8 cellular contexts compared by ENCODE assay signal in the genomic region with DNA sequence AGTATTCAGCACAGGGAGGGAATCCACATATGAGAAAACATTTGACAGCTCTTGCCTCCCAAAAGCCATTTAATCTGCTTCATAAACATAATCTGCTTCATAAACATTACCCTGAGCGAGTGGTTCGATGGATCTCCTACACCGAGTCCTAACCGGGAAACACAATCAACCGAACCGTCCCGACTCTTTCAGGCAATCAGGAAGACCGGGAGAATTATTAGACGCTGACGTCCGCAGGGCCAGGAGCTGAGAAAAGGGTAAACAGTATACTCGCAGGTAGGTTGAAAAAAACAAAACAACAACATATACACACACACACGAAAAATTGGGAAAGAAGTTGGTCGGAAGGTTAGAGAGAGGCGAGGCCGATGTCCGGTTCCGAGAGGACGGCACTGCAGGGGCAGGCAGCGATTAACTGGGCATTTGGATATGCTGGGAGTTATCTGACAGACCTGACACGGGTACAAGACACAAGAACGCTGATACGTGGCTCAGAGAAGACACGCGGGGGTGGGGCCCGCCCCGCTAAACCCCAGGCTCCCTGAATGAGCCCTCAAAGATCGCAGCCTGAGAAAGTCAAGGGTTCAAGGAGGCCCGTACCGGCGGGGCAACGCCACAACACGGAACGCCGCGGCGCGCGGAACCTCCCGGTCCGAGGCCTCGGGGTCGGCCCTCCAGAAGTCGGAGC.
DNase-seq lines count a peak whose midpoint lies in the region; ATAC-seq lines count a peak whose summit lies in the region.

No MANE protein-coding gene starts in this region.

- intact Hi-C loops in dendritic cell treated with granulocyte-macrophage colony-stimulating factor and Interleukin-4, amounts not matched to agents 40 ng/mL and 50 ng/mL, for 4 days (cut with micrococcal nuclease) = loop anchor here (2.0 to 5.0 kb wide), 3 partner anchors 39 to 81 kb away; partner anchors contain the start of gene ZNF821

- ATAC-seq in GM18867 (IDR thresholded peaks at IDR 0.05; ENCODE audit: unreplicated experiment) = peak; percentile 31
- ATAC-seq in HG03108 (IDR thresholded peaks at IDR 0.05; ENCODE audit: unreplicated experiment) = peak; percentile 18
- ATAC-seq in stimulated activated memory B cell treated with anti-CD40 and anti-IgM and Interleukin-4, amounts not matched to agents 10 μg/mL and 1 μg/mL and 100 μg/mL, for 72 hours = peak; percentile 56

- H3K27me3 Mint-ChIP-seq in dendritic cell treated with granulocyte-macrophage colony-stimulating factor and Interleukin-4, amounts not matched to agents 40 ng/mL and 50 ng/mL, for 4 days = no peaks in the 10 kb centered on the region
- H3K27me3 Mint-ChIP-seq in stimulated activated memory B cell treated with anti-CD40 and anti-IgM and Interleukin-4, amounts not matched to agents 10 μg/mL and 1 μg/mL and 100 μg/mL, for 72 hours = no peaks in the 10 kb centered on the region

- DNase-seq in ACHN = peak; percentile 56
- DNase-seq in SW480 (ENCODE audit: low spot score) = peak; percentile 25
- DNase-seq in medulla oblongata (ENCODE audit: extremely low spot score) = peak; percentile 27
- no peak for DNase-seq in GM19238 (ENCODE audit: insufficient read length, low spot score)

- H3K9me3 Mint-ChIP-seq in dendritic cell treated with granulocyte-macrophage colony-stimulating factor and Interleukin-4, amounts not matched to agents 40 ng/mL and 50 ng/mL, for 4 days = no peaks in the 10 kb centered on the region
- no peaks in the 10 kb centered on the region for H3K9me3 Mint-ChIP-seq in stimulated activated memory B cell treated with anti-CD40 and anti-IgM and Interleukin-4, amounts not matched to agents 10 μg/mL and 1 μg/mL and 100 μg/mL, for 72 hours

- H3K36me3 Mint-ChIP-seq in dendritic cell treated with granulocyte-macrophage colony-stimulating factor and Interleukin-4, amounts not matched to agents 40 ng/mL and 50 ng/mL, for 4 days (ENCODE audit: low read depth) = peaks cover 51% of the 10 kb centered on the region
- H3K36me3 Mint-ChIP-seq in stimulated activated memory B cell treated with anti-CD40 and anti-IgM and Interleukin-4, amounts not matched to agents 10 μg/mL and 1 μg/mL and 100 μg/mL, for 72 hours = peaks cover 9% of the 10 kb centered on the region

- peaks cover 19% of the 10 kb centered on the region for H3K4me1 Mint-ChIP-seq in dendritic cell treated with granulocyte-macrophage colony-stimulating factor and Interleukin-4, amounts not matched to agents 40 ng/mL and 50 ng/mL, for 4 days (ENCODE audit: low read depth)
- peaks cover 22% of the 10 kb centered on the region for H3K4me1 Mint-ChIP-seq in stimulated activated memory B cell treated with anti-CD40 and anti-IgM and Interleukin-4, amounts not matched to agents 10 μg/mL and 1 μg/mL and 100 μg/mL, for 72 hours

- peak overlapping the region; percentile 100 for H3K4me3 Mint-ChIP-seq in dendritic cell treated with granulocyte-macrophage colony-stimulating factor and Interleukin-4, amounts not matched to agents 40 ng/mL and 50 ng/mL, for 4 days
- peak overlapping the region; percentile 94 for H3K4me3 Mint-ChIP-seq in stimulated activated memory B cell treated with anti-CD40 and anti-IgM and Interleukin-4, amounts not matched to agents 10 μg/mL and 1 μg/mL and 100 μg/mL, for 72 hours

- in situ Hi-C loops in ACHN (cut with HindIII; ENCODE audit: low pct_ligation_motif_present, low pct_unique_long_range_greater_than_20kb, low sequenced_read_pairs) = no loop called here

- H3K27ac Mint-ChIP-seq in dendritic cell treated with granulocyte-macrophage colony-stimulating factor and Interleukin-4, amounts not matched to agents 40 ng/mL and 50 ng/mL, for 4 days = peak overlapping the region; percentile 98
- H3K27ac Mint-ChIP-seq in stimulated activated memory B cell treated with anti-CD40 and anti-IgM and Interleukin-4, amounts not matched to agents 10 μg/mL and 1 μg/mL and 100 μg/mL, for 72 hours = peak overlapping the region; percentile 100
